ENCODE assay signal across 8 cellular contexts in genomic region chr1:12620142-12620865, GRCh38.
DNase-seq lines count a peak whose midpoint lies in the region; ATAC-seq lines count a peak whose summit lies in the region.

No MANE protein-coding gene starts in this region.

- H3K4me3 Mint-ChIP-seq in effector memory CD8-positive, alpha-beta T cell: peak overlapping the region; percentile 95 to 98
- H3K4me3 Mint-ChIP-seq in stimulated activated naive CD8-positive, alpha-beta T cell treated with anti-CD3 and anti-CD28 coated beads, Interleukin-15, Interleukin-2, amounts not matched to agents 100 ng/mL and 50 ng/mL, for 24 hours: peak overlapping the region; percentile 99

- H3K27me3 Mint-ChIP-seq in effector memory CD8-positive, alpha-beta T cell: no peaks in the 10 kb centered on the region
- H3K27me3 Mint-ChIP-seq in stimulated activated naive CD8-positive, alpha-beta T cell treated with anti-CD3 and anti-CD28 coated beads, Interleukin-15, Interleukin-2, amounts not matched to agents 100 ng/mL and 50 ng/mL, for 24 hours: no peaks in the 10 kb centered on the region

- peaks cover 44% of the 10 kb centered on the region for H3K36me3 Mint-ChIP-seq in effector memory CD8-positive, alpha-beta T cell (ENCODE audit: insufficient read depth)
- H3K36me3 Mint-ChIP-seq in stimulated activated naive CD8-positive, alpha-beta T cell treated with anti-CD3 and anti-CD28 coated beads, Interleukin-15, Interleukin-2, amounts not matched to agents 100 ng/mL and 50 ng/mL, for 24 hours (ENCODE audit: low read depth): peaks cover 16% of the 10 kb centered on the region

- peak; percentile 18 for ATAC-seq in effector memory CD8-positive, alpha-beta T cell (replicated peaks)
- ATAC-seq in HG03460 (IDR thresholded peaks at IDR 0.05; ENCODE audit: unreplicated experiment): no peak

- peaks cover 45 to 46% of the 10 kb centered on the region in 2 donors for H3K4me1 Mint-ChIP-seq in effector memory CD8-positive, alpha-beta T cell (ENCODE audit: low read depth in 2 of 2)
- peaks cover 58% of the 10 kb centered on the region for H3K4me1 Mint-ChIP-seq in stimulated activated naive CD8-positive, alpha-beta T cell treated with anti-CD3 and anti-CD28 coated beads, Interleukin-15, Interleukin-2, amounts not matched to agents 100 ng/mL and 50 ng/mL, for 24 hours (ENCODE audit: low read depth)

- H3K27ac Mint-ChIP-seq in effector memory CD8-positive, alpha-beta T cell: peak overlapping the region; percentile 12 to 98
- H3K27ac Mint-ChIP-seq in stimulated activated naive CD8-positive, alpha-beta T cell treated with anti-CD3 and anti-CD28 coated beads, Interleukin-15, Interleukin-2, amounts not matched to agents 100 ng/mL and 50 ng/mL, for 24 hours: peak overlapping the region; percentile 98

- DNase-seq in activated CD8-positive, alpha-beta memory T cell treated with anti-CD3 and anti-CD28 coated beads for 24 hours: peak; percentile 74
- DNase-seq in activated CD8-positive, alpha-beta memory T cell treated with anti-CD3 and anti-CD28 coated beads, Interleukin-2, amount 50 U/mL, for 4 hours: no peak
- DNase-seq in SKM-1 (lab: John Stamatoyannopoulos, UW; ENCODE audit: unreplicated experiment) (peak; percentile 55), 8988T (no peak), COR-L47 (lab: John Stamatoyannopoulos, UW) (no peak)
- DNase-seq in effector memory CD8-positive, alpha-beta T cell: peak in 1 of 3 experiments; percentile 27

- no peaks in the 10 kb centered on the region for H3K9me3 Mint-ChIP-seq in effector memory CD8-positive, alpha-beta T cell
- no peaks in the 10 kb centered on the region for H3K9me3 Mint-ChIP-seq in stimulated activated naive CD8-positive, alpha-beta T cell treated with anti-CD3 and anti-CD28 coated beads, Interleukin-15, Interleukin-2, amounts not matched to agents 100 ng/mL and 50 ng/mL, for 24 hours

Comparison
In these comparisons a context has a peak if more than half of its experiments do, and no peak if none do; other contexts are left out.
1. DNase-seq: peak in activated CD8-positive, alpha-beta memory T cell treated with anti-CD3 and anti-CD28 coated beads for 24 hours (single experiment) and SKM-1 (single experiment); none in activated CD8-positive, alpha-beta memory T cell treated with anti-CD3 and anti-CD28 coated beads, Interleukin-2, amount 50 U/mL, for 4 hours (single experiment), 8988T (single experiment) and COR-L47 (single experiment).